In the genomic region with DNA sequence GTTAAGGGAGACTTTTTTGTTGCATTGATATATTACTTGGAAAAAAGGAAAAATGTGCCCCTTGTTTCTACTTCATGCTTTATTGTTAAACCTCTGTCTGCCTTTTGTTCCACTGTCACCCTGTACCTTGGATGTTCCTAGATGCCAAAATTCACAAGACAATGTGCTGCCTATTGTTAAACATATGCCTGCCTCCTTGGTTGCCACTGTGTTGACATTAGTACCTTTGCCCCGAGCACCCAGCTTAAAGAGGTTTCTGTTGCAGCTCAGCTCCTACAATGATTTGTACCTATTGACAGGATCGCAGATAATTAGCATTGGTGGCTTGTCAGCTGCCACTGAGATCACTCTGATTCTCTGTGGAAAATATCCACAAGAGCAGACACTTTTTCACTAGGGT, we compare ENCODE assay signal across 29 cellular contexts.
DNase-seq lines count a peak whose midpoint lies in the region; ATAC-seq and TF ChIP-seq lines count a peak whose summit lies in the region.
"Had no signal": no experiment of that assay in that cellular context is flagged by ENCODE, and none has a peak within 500 bp of the region (broad histone marks: within the 10 kb centered on the region; RNA-seq: fewer than 3 reads in every experiment).

No MANE protein-coding gene starts in this region.

- no peaks in the 10 kb centered on the region for H3K79me2 ChIP-seq in PC-9 (ENCODE audit: low read depth)
- no peaks in the 10 kb centered on the region for H3K79me2 ChIP-seq in neural cell (replicated peaks; ENCODE audit: insufficient read depth, low read length)

- peaks cover 16% of the 10 kb centered on the region for H3K9me3 Mint-ChIP-seq in activated CD4-positive, alpha-beta T cell treated with anti-CD3 and anti-CD28 coated beads for 36 hours (ENCODE audit: low read depth)

- POLR2A ChIA-PET in PC-9 (lab: Charles Lee; ENCODE audit: unreplicated experiment), result no interaction called here
- POLR2A ChIA-PET in activated CD4-positive, alpha-beta T cell treated with anti-CD3 and anti-CD28 coated beads for 36 hours (lab: Charles Lee), result no interaction called here

- H3K36me3 Mint-ChIP-seq in activated CD4-positive, alpha-beta T cell treated with anti-CD3 and anti-CD28 coated beads for 36 hours (ENCODE audit: low read depth), result no peaks in the 10 kb centered on the region
- H3K36me3 Mint-ChIP-seq: type B pancreatic cell had no signal

- no peaks in the 10 kb centered on the region for H3K36me3 ChIP-seq in PC-9 (ENCODE audit: low read depth)
- no peaks in the 10 kb centered on the region for H3K36me3 ChIP-seq in neural cell (ENCODE audit: insufficient read depth, low read length)
- H3K36me3 ChIP-seq: neutrophil had no signal

- H3K27me3 Mint-ChIP-seq in activated CD4-positive, alpha-beta T cell treated with anti-CD3 and anti-CD28 coated beads for 36 hours, result no peaks in the 10 kb centered on the region
- H3K27me3 Mint-ChIP-seq: CD4-positive, alpha-beta T cell; effector memory CD8-positive, alpha-beta T cell had no signal

- ATAC-seq in GM21786 (IDR thresholded peaks at IDR 0.05; ENCODE audit: unreplicated experiment) (peak; percentile 52), HG02870 (IDR thresholded peaks at IDR 0.05; ENCODE audit: unreplicated experiment) (no peak)
- ATAC-seq in activated CD4-positive, alpha-beta T cell treated with anti-CD3 and anti-CD28 coated beads for 36 hours, result no peak
- ATAC-seq: activated CD4-positive, CD25-positive, alpha-beta regulatory T cell treated with anti-CD3 and anti-CD28 coated beads, Interleukin-2, amount 50 U/mL, for 24 hours; effector memory CD8-positive, alpha-beta T cell; HepG2; left ventricle myocardium superior; right cardiac atrium had no signal

- intact Hi-C loops in PC-9 (cut with micrococcal nuclease; ENCODE audit: unreplicated experiment), result no loop called here
- intact Hi-C loops in activated CD4-positive, alpha-beta T cell treated with anti-CD3 and anti-CD28 coated beads for 36 hours (cut with DNase I, micrococcal nuclease), result no loop called here

- H3K9ac ChIP-seq in neural cell (ENCODE audit: low read length), result no peak overlapping the region
- H3K9ac ChIP-seq: GM23248 had no signal

- no peaks in the 10 kb centered on the region for H3K4me1 ChIP-seq in PC-9 (replicated peaks; ENCODE audit: insufficient read depth)

- H3K9me3 ChIP-seq in PC-9 (ENCODE audit: insufficient read depth, low read depth), result no peaks in the 10 kb centered on the region
- H3K9me3 ChIP-seq in neural cell (ENCODE audit: low read length), result no peaks in the 10 kb centered on the region
- H3K9me3 ChIP-seq: neutrophil had no signal

- DNase-seq in NCI-H82 (lab: John Stamatoyannopoulos, UW) (peak; percentile 7), NCI-H82 treated with DMSO at 0.1 percent for 48 hours (lab: John Stamatoyannopoulos, UW; ENCODE audit: unreplicated experiment) (no peak), PC-9 (no peak), GF-D8 (lab: John Stamatoyannopoulos, UW) (no peak)
- DNase-seq in activated CD4-positive, alpha-beta T cell treated with anti-CD3 and anti-CD28 coated beads for 36 hours, result no peak
- DNase-seq: activated CD4-positive, alpha-beta T cell treated with anti-CD3 and anti-CD28 coated beads, Interleukin-2, amount 50 U/mL, for 48 hours; activated naive CD4-positive, alpha-beta T cell; activated T-cell treated with anti-CD3 and anti-CD28 coated beads, Interleukin-2, amount 50 U/mL, for 48 hours; CD4-positive, alpha-beta T cell; central memory CD4-positive, alpha-beta T cell; cortex of kidney; effector memory CD8-positive, alpha-beta T cell; GM23248; islet precursor cell; left ventricle myocardium superior; NCI-H1436; NCI-H2081 treated with DMSO at 0.1 percent for 48 hours; NCI-H510A; posterior cingulate gyrus; right cardiac atrium; stimulated activated naive CD4-positive, alpha-beta T cell had no signal

- H4K20me1 ChIP-seq in PC-9 (ENCODE audit: insufficient read depth) (no peaks in the 10 kb centered on the region), neural cell (ENCODE audit: insufficient read depth) (no peaks in the 10 kb centered on the region)

- H2AFZ ChIP-seq in PC-9, result 0 out of 2 replicates have a peak overlapping the region, but pooled peaks have one; percentile 67
- H2AFZ ChIP-seq in neural cell (ENCODE audit: low read depth, low read length), result no peak overlapping the region
- H2AFZ ChIP-seq: GM23248 had no signal

- no peak overlapping the region for H3K4me2 ChIP-seq in PC-9
- H3K4me2 ChIP-seq in neural cell (ENCODE audit: low read length), result no peak overlapping the region
- H3K4me2 ChIP-seq: smooth muscle cell had no signal

- H3K27ac ChIP-seq in PC-9 (no peak overlapping the region), neural cell (ENCODE audit: low read length) (no peak overlapping the region)
- H3K27ac ChIP-seq: GM23248, neutrophil had no signal

- H3K4me3 ChIP-seq in PC-9 (no peak overlapping the region), neural cell (ENCODE audit: low read length) (peak overlapping the region; percentile 11)
- H3K4me3 ChIP-seq: GM23248, smooth muscle cell had no signal

- no TSS peak for BruUV-seq in PC-9 (replicated peaks; lab: Mats Ljungman, UMichigan)

- H3K4me3 Mint-ChIP-seq in activated CD4-positive, alpha-beta T cell treated with anti-CD3 and anti-CD28 coated beads for 36 hours, result no peak overlapping the region
- H3K4me3 Mint-ChIP-seq: CD4-positive, alpha-beta T cell; effector memory CD8-positive, alpha-beta T cell; type B pancreatic cell had no signal

- CTCF ChIA-PET in PC-9 (lab: Charles Lee), result no interaction called here
- CTCF ChIA-PET in activated CD4-positive, alpha-beta T cell treated with anti-CD3 and anti-CD28 coated beads for 36 hours (lab: Charles Lee), result no interaction called here

- H3F3A ChIP-seq in PC-9 (ENCODE audit: insufficient read depth, low read depth), result no peaks in the 10 kb centered on the region
- no peaks in the 10 kb centered on the region for H3F3A ChIP-seq in neural cell (ENCODE audit: insufficient read depth, low read length, poor library complexity, severe bottlenecking)

- no peak overlapping the region for H3K27ac Mint-ChIP-seq in activated CD4-positive, alpha-beta T cell treated with anti-CD3 and anti-CD28 coated beads for 36 hours
- H3K27ac Mint-ChIP-seq: CD4-positive, alpha-beta T cell; effector memory CD8-positive, alpha-beta T cell; type B pancreatic cell had no signal

- TF ChIP-seq CTCF in PC-9 (conservative IDR thresholded peaks at IDR 0.05) (no peak), neural cell (IDR thresholded peaks at IDR 0.05; ENCODE audit: poor library complexity, severe bottlenecking) (no peak)

- no peaks in the 10 kb centered on the region for H3K27me3 ChIP-seq in PC-9 (ENCODE audit: insufficient read depth, low read depth)
- H3K27me3 ChIP-seq in neural cell (ENCODE audit: insufficient read depth, low read depth, low read length), result no peaks in the 10 kb centered on the region
- H3K27me3 ChIP-seq: neutrophil had no signal

- no peak for TF ChIP-seq EP300 in neural cell (conservative IDR thresholded peaks at IDR 0.05; ENCODE audit: poor library complexity, severe bottlenecking)

- no peaks in the 10 kb centered on the region for H3K9me2 ChIP-seq in PC-9 (ENCODE audit: insufficient read depth)
- no peaks in the 10 kb centered on the region for H3K9me2 ChIP-seq in neural cell (ENCODE audit: insufficient read depth, low read length)

- no peaks in the 10 kb centered on the region for H3K4me1 Mint-ChIP-seq in activated CD4-positive, alpha-beta T cell treated with anti-CD3 and anti-CD28 coated beads for 36 hours

- TF ChIP-seq RAD21 in neural cell (conservative IDR thresholded peaks at IDR 0.05), result no peak

TF ChIP-seq in neural cell, 6 proteins besides CTCF, POLR2A, EP300 and RAD21:
- TF ChIP-seq, protein P1, sequence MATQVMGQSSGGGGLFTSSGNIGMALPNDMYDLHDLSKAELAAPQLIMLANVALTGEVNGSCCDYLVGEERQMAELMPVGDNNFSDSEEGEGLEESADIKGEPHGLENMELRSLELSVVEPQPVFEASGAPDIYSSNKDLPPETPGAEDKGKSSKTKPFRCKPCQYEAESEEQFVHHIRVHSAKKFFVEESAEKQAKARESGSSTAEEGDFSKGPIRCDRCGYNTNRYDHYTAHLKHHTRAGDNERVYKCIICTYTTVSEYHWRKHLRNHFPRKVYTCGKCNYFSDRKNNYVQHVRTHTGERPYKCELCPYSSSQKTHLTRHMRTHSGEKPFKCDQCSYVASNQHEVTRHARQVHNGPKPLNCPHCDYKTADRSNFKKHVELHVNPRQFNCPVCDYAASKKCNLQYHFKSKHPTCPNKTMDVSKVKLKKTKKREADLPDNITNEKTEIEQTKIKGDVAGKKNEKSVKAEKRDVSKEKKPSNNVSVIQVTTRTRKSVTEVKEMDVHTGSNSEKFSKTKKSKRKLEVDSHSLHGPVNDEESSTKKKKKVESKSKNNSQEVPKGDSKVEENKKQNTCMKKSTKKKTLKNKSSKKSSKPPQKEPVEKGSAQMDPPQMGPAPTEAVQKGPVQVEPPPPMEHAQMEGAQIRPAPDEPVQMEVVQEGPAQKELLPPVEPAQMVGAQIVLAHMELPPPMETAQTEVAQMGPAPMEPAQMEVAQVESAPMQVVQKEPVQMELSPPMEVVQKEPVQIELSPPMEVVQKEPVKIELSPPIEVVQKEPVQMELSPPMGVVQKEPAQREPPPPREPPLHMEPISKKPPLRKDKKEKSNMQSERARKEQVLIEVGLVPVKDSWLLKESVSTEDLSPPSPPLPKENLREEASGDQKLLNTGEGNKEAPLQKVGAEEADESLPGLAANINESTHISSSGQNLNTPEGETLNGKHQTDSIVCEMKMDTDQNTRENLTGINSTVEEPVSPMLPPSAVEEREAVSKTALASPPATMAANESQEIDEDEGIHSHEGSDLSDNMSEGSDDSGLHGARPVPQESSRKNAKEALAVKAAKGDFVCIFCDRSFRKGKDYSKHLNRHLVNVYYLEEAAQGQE (IDR thresholded peaks at IDR 0.05; ENCODE audit: borderline replicate concordance), result no peak
- TF ChIP-seq TAF1 (IDR thresholded peaks at IDR 0.05; ENCODE audit: low read depth) (no peak), EZH2 (IDR thresholded peaks at IDR 0.05; ENCODE audit: borderline replicate concordance, insufficient read depth, low read length, poor library complexity, severe bottlenecking) (no peak), POLR2AphosphoS5 (IDR thresholded peaks at IDR 0.05) (no peak), MXI1 (conservative IDR thresholded peaks at IDR 0.05; ENCODE audit: poor library complexity, severe bottlenecking) (no peak), SMC3 (conservative IDR thresholded peaks at IDR 0.05; ENCODE audit: poor library complexity) (no peak)
